8 cellular contexts compared by ENCODE assay signal in genomic region chr19:16143399-16144215, GRCh38. TPM values are rescaled to one million over a fixed set of nuclear protein-coding genes. Genes with fewer than 3 reads are reported as not detected.
DNase-seq lines count a peak whose midpoint lies in the region; ATAC-seq and TF ChIP-seq lines count a peak whose summit lies in the region.

A gene with protein sequence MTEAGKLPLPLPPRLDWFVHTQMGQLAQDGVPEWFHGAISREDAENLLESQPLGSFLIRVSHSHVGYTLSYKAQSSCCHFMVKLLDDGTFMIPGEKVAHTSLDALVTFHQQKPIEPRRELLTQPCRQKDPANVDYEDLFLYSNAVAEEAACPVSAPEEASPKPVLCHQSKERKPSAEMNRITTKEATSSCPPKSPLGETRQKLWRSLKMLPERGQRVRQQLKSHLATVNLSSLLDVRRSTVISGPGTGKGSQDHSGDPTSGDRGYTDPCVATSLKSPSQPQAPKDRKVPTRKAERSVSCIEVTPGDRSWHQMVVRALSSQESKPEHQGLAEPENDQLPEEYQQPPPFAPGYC (plus strand): TSS chr19:16143685. CDS start chr19:16148751, 5,066 bp downstream.

- WGBS in esophagus muscularis mucosa = 46% methylated on average over 9 of the region's 13 CpGs

- DNase-seq in GM12865 (ENCODE audit: low read depth) (peak; percentile 98), NCI-H345 treated with DMSO at 0.1 percent for 48 hours (lab: John Stamatoyannopoulos, UW; ENCODE audit: unreplicated experiment) (peak; percentile 20), iPS DF 4.7 (ENCODE audit: extremely low read depth, low spot score) (peak; percentile 38), esophagus muscularis mucosa (ENCODE audit: extremely low spot score) (no peak)
- DNase-seq in activated CD8-positive, alpha-beta memory T cell treated with anti-CD3 and anti-CD28 coated beads, Interleukin-2, amount 50 U/mL, for 24 hours (ENCODE audit: extremely low read depth) = peak; percentile 39
- DNase-seq in stimulated activated CD8-positive, alpha-beta memory T cell treated with anti-CD3 and anti-CD28 coated beads, Interleukin-15, amount 100 ng/mL, for 1 hour (ENCODE audit: low read depth) = peak; percentile 70

- no peaks in the 10 kb centered on the region for H3K9me3 ChIP-seq in esophagus muscularis mucosa

- no peaks in the 10 kb centered on the region for H3K4me1 ChIP-seq in esophagus muscularis mucosa

- H3K4me3 ChIP-seq in GM12865 (ENCODE audit: low read depth, low read length) (peak within 1 kb of the TSS; percentile 72), esophagus muscularis mucosa (peak within 1 kb of the TSS in 1 of 4 donors; percentile 35)

- no peak within 1 kb of the TSS for H3K27ac ChIP-seq in esophagus muscularis mucosa (replicated peaks in 1 of 4)

- peaks cover 0 to 15% (median 0%) of the 10 kb centered on the region in 4 donors for H3K27me3 ChIP-seq in esophagus muscularis mucosa

- intact Hi-C loops in esophagus muscularis mucosa (cut with DNase I) = no loop called here

- H3K36me3 ChIP-seq in esophagus muscularis mucosa = no peaks in the 10 kb centered on the region

- no peak for TF ChIP-seq EP300 in esophagus muscularis mucosa (IDR thresholded peaks at IDR 0.05)

- no peak for TF ChIP-seq CTCF in GM12865 (IDR thresholded peaks at IDR 0.05; ENCODE audit: insufficient read depth, low read depth, low read length, missing control alignments)
- TF ChIP-seq CTCF in esophagus muscularis mucosa (IDR thresholded peaks at IDR 0.05) = no peak

- TF ChIP-seq POLR2A in esophagus muscularis mucosa (IDR thresholded peaks at IDR 0.05; ENCODE audit: low read depth) = no peak

- peak; percentile 51 for ATAC-seq in HG02588 (IDR thresholded peaks at IDR 0.05; ENCODE audit: unreplicated experiment)
- ATAC-seq in GM18519 (IDR thresholded peaks at IDR 0.05; ENCODE audit: low FRiP score, unreplicated experiment) = no peak

RNA-seq across cellular contexts. Expression of the gene that starts here (rescaled TPM):
- under 1 TPM in 3 of 4 donors, not detected in 1; 0.52 to 0.83 (median 0.75) TPM for total RNA-seq in esophagus muscularis mucosa
